21 cellular contexts compared by ENCODE assay signal in genomic region chr18:55137602-55138001, GRCh38.
DNase-seq lines count a peak whose midpoint lies in the region; ATAC-seq and TF ChIP-seq lines count a peak whose summit lies in the region.
"Had no signal": no experiment of that assay in that cellular context is flagged by ENCODE, and none has a peak within 500 bp of the region (broad histone marks: within the 10 kb centered on the region; RNA-seq: fewer than 3 reads in every experiment).

No MANE protein-coding gene starts in this region.

- H3K9me3 ChIP-seq in IMR-90 (ENCODE audit: control insufficient read depth, insufficient read depth, low read length): no peaks in the 10 kb centered on the region
- H3K9me3 ChIP-seq in RWPE2 (ENCODE audit: severe bottlenecking): no peaks in the 10 kb centered on the region
- no peaks in the 10 kb centered on the region for H3K9me3 ChIP-seq in trophoblast cell (ENCODE audit: insufficient read depth, low read depth, low read length)
- H3K9me3 ChIP-seq in sigmoid colon: no peaks in the 10 kb centered on the region
- H3K9me3 ChIP-seq: A549; BE2C; BLaER1 treated with 17β-estradiol and CSF1 and Interleukin-3, amounts not matched to agents 10 nM and 100 nM; HAP-1 had no signal

- no peak overlapping the region for H3K14ac ChIP-seq in IMR-90 (replicated peaks; ENCODE audit: low read depth, low read length)
- H3K14ac ChIP-seq in trophoblast cell (ENCODE audit: low read length): no peak overlapping the region

- H3K79me1 ChIP-seq in IMR-90 (ENCODE audit: low read depth in 1 of 2, low read length in 2 of 2): no peaks in the 10 kb centered on the region
- H3K79me1 ChIP-seq in trophoblast cell (ENCODE audit: low read length): peaks cover 9% of the 10 kb centered on the region

- no peak overlapping the region for H3K27ac ChIP-seq in IMR-90 (ENCODE audit: insufficient read depth, low read length)
- peak overlapping the region; percentile 34 for H3K27ac ChIP-seq in RWPE2 (ENCODE audit: poor library complexity, severe bottlenecking)
- H3K27ac ChIP-seq in brain microvascular endothelial cell: peak overlapping the region; percentile 17
- H3K27ac ChIP-seq in trophoblast cell (ENCODE audit: low read depth, low read length): peak overlapping the region; percentile 6
- H3K27ac ChIP-seq in sigmoid colon: no peak overlapping the region
- H3K27ac ChIP-seq: A549; BLaER1 treated with 17β-estradiol and CSF1 and Interleukin-3, amounts not matched to agents 10 nM and 100 nM had no signal

- no peak for DNase-seq in IMR-90
- no peak for DNase-seq in RWPE2 (ENCODE audit: low spot score)
- DNase-seq in brain microvascular endothelial cell: no peak
- DNase-seq in trophoblast cell: no peak
- DNase-seq in left colon: no peak
- no peak for DNase-seq in sigmoid colon
- DNase-seq: 8988T; ACHN; AML-193; BE2C; CD4-positive, alpha-beta T cell; CD8-positive, alpha-beta memory T cell; DMS 273 treated with DMSO at 0.1 percent for 48 hours; DMS79; GDM1; GOT3 had no signal

- H2BK5ac ChIP-seq in IMR-90 (ENCODE audit: low read depth, low read length, poor library complexity, severe bottlenecking) (no peak overlapping the region), trophoblast cell (ENCODE audit: low read depth, low read length, poor library complexity) (peak overlapping the region; percentile 45)

- no peak for TF ChIP-seq EP300 in sigmoid colon (IDR thresholded peaks at IDR 0.05)

- intact Hi-C loops in IMR-90 (cut with micrococcal nuclease) (no loop called here), left colon (cut with DNase I, micrococcal nuclease) (no loop called here), sigmoid colon (cut with DNase I) (no loop called here)

- peaks cover 3% of the 10 kb centered on the region; the same call in 1 of the 2 replicates for H3K4me1 ChIP-seq in IMR-90 (ENCODE audit: control insufficient read depth, insufficient read depth, low read length)
- H3K4me1 ChIP-seq in RWPE2 (ENCODE audit: insufficient read depth, poor library complexity, severe bottlenecking): no peaks in the 10 kb centered on the region
- peaks cover 5 to 7% of the 10 kb centered on the region in 2 experiments for H3K4me1 ChIP-seq in trophoblast cell (ENCODE audit: control insufficient read depth in 1 of 2, insufficient read depth in 2 of 2, low read length in 2 of 2)
- H3K4me1 ChIP-seq in sigmoid colon: no peaks in the 10 kb centered on the region
- H3K4me1 ChIP-seq: A549; BE2C; BLaER1 treated with 17β-estradiol and CSF1 and Interleukin-3, amounts not matched to agents 10 nM and 100 nM; HAP-1 had no signal

- no peak overlapping the region for H4K5ac ChIP-seq in IMR-90 (ENCODE audit: low read depth, low read length)

- TF ChIP-seq POLR2A in IMR-90 (IDR thresholded peaks at IDR 0.05; ENCODE audit: low read depth, low read length): no peak
- no peak for TF ChIP-seq POLR2A in sigmoid colon (IDR thresholded peaks at IDR 0.05)

- H3K23ac ChIP-seq in IMR-90 (ENCODE audit: low read depth, low read length): no peak overlapping the region
- no peak overlapping the region for H3K23ac ChIP-seq in trophoblast cell (ENCODE audit: low read length)

- WGBS in IMR-90 (ENCODE audit: extremely low coverage in 2 of 2, insufficient read length in 1 of 2), 2 experiments: no CpG with 5 or more reads among the region's 2 CpGs
- WGBS in trophoblast cell (ENCODE audit: extremely low coverage, insufficient coverage, insufficient read length): no CpG with 5 or more reads among the region's 2 CpGs
- WGBS in sigmoid colon, 2 donors: 74 to 91% methylated on average over 2 of the region's 2 CpGs

- TF ChIP-seq RAD21 in IMR-90 (IDR thresholded peaks at IDR 0.05; ENCODE audit: low read length): no peak

- no peak overlapping the region for H2BK20ac ChIP-seq in IMR-90 (ENCODE audit: low read depth, low read length)

- H2BK120ac ChIP-seq in IMR-90 (ENCODE audit: low read depth, low read length) (no peak overlapping the region), trophoblast cell (ENCODE audit: insufficient read depth, low read length, poor library complexity) (peak overlapping the region; percentile 11)

- H3K9me1 ChIP-seq in IMR-90 (ENCODE audit: insufficient read depth, low read length): no peaks in the 10 kb centered on the region

- H3K9ac ChIP-seq in IMR-90 (ENCODE audit: low read depth, low read length) (no peak overlapping the region), trophoblast cell (ENCODE audit: low read length) (no peak overlapping the region)
- H3K9ac ChIP-seq: BLaER1 treated with 17β-estradiol and CSF1 and Interleukin-3, amounts not matched to agents 10 nM and 100 nM had no signal

- POLR2A ChIA-PET in IMR-90 (lab: Charles Lee; ENCODE audit: unreplicated experiment): no interaction called here

- peak overlapping the region; percentile 10 for H2BK12ac ChIP-seq in trophoblast cell (ENCODE audit: low read length)

- H3K79me2 ChIP-seq in trophoblast cell (ENCODE audit: control insufficient read depth, insufficient read depth, low read length, poor library complexity): no peaks in the 10 kb centered on the region

- in situ Hi-C loops in IMR-90 (cut with MboI; ENCODE audit: low sequenced_read_pairs) (no loop called here), brain microvascular endothelial cell (cut with HindIII; ENCODE audit: low pct_ligation_motif_present, low sequenced_read_pairs) (no loop called here)

- no peak overlapping the region for H3K4me3 ChIP-seq in IMR-90 (ENCODE audit: insufficient read depth, low read depth, low read length)
- no peak overlapping the region for H3K4me3 ChIP-seq in RWPE2 (ENCODE audit: severe bottlenecking)
- H3K4me3 ChIP-seq in brain microvascular endothelial cell (ENCODE audit: low read depth, low read length): no peak overlapping the region
- no peak overlapping the region for H3K4me3 ChIP-seq in trophoblast cell (ENCODE audit: low read depth, low read length)
- H3K4me3 ChIP-seq in sigmoid colon: no peak overlapping the region
- H3K4me3 ChIP-seq: A549; BLaER1 treated with 17β-estradiol and CSF1 and Interleukin-3, amounts not matched to agents 10 nM and 100 nM; GM12878; HAP-1 had no signal

- no peak for ATAC-seq in IMR-90 (ENCODE audit: low read depth)
- ATAC-seq in RWPE2 (ENCODE audit: low read depth): no peak
- no peak for ATAC-seq in left colon
- ATAC-seq in GM18502 (IDR thresholded peaks at IDR 0.05; ENCODE audit: poor library complexity, unreplicated experiment): no peak
- ATAC-seq: A549, GM12878 had no signal

- H3K4me2 ChIP-seq in IMR-90 (ENCODE audit: low read depth, low read length): no peak overlapping the region
- H3K4me2 ChIP-seq in trophoblast cell (ENCODE audit: low read length): no peak overlapping the region
- H3K4me2 ChIP-seq: A549; BLaER1 treated with 17β-estradiol and CSF1 and Interleukin-3, amounts not matched to agents 10 nM and 100 nM had no signal

- H2AFZ ChIP-seq in IMR-90 (replicated peaks; ENCODE audit: low read length, poor library complexity): no peak overlapping the region
- no peak overlapping the region for H2AFZ ChIP-seq in trophoblast cell (ENCODE audit: insufficient read depth, low read length, poor library complexity)

- no peak overlapping the region for H2BK15ac ChIP-seq in IMR-90 (ENCODE audit: low read depth, low read length)

- H3K56ac ChIP-seq in IMR-90 (ENCODE audit: extremely low read depth, insufficient read depth, low read length): no peak overlapping the region

- dilution Hi-C loops in IMR-90 (cut with HindIII; ENCODE audit: low sequenced_read_pairs, unreplicated experiment): no loop called here

- no peaks in the 10 kb centered on the region for H3K36me3 ChIP-seq in IMR-90 (ENCODE audit: control insufficient read depth, insufficient read depth, low read length)
- H3K36me3 ChIP-seq in RWPE2 (ENCODE audit: low read depth): no peaks in the 10 kb centered on the region
- H3K36me3 ChIP-seq in brain microvascular endothelial cell (replicated peaks): no peaks in the 10 kb centered on the region
- no peaks in the 10 kb centered on the region for H3K36me3 ChIP-seq in trophoblast cell (ENCODE audit: control insufficient read depth in 1 of 2, insufficient read depth in 2 of 2, low read length in 2 of 2)
- H3K36me3 ChIP-seq in sigmoid colon: no peaks in the 10 kb centered on the region
- H3K36me3 ChIP-seq: BE2C; BLaER1 treated with 17β-estradiol and CSF1 and Interleukin-3, amounts not matched to agents 10 nM and 100 nM; HAP-1 had no signal

- H4K8ac ChIP-seq in IMR-90 (ENCODE audit: low read depth in 2 of 2, low read length in 2 of 2) (no peak overlapping the region), trophoblast cell (ENCODE audit: low read depth, low read length) (no peak overlapping the region)

- BruUV-seq in IMR-90 (replicated peaks; lab: Mats Ljungman, UMichigan): no TSS peak

- no peak overlapping the region for H4K12ac ChIP-seq in trophoblast cell (ENCODE audit: low read depth, low read length)

- no peak overlapping the region for H3K18ac ChIP-seq in IMR-90 (ENCODE audit: low read depth, low read length)
- H3K18ac ChIP-seq in trophoblast cell (ENCODE audit: low read length): no peak overlapping the region

- TF ChIP-seq CTCF in IMR-90 (conservative IDR thresholded peaks at IDR 0.05; ENCODE audit: low read depth, low read length): no peak
- TF ChIP-seq CTCF in RWPE2 (IDR thresholded peaks at IDR 0.05; ENCODE audit: poor library complexity, severe bottlenecking): no peak
- no peak for TF ChIP-seq CTCF in brain microvascular endothelial cell (IDR thresholded peaks at IDR 0.05; ENCODE audit: low read depth, low read length, missing control alignments)
- no peak for TF ChIP-seq CTCF in sigmoid colon (IDR thresholded peaks at IDR 0.05)

- no peak overlapping the region for H2AK5ac ChIP-seq in IMR-90 (ENCODE audit: low read depth, low read length)
- H2AK5ac ChIP-seq in trophoblast cell (ENCODE audit: low read length): no peak overlapping the region

- H3K4ac ChIP-seq in IMR-90 (ENCODE audit: low read depth, low read length): no peak overlapping the region
- H3K4ac ChIP-seq in trophoblast cell (ENCODE audit: low read depth, low read length): peak overlapping the region; percentile 27

- CTCF ChIA-PET in IMR-90 (lab: Yijun Ruan, JAX): no interaction called here

- H4K91ac ChIP-seq in IMR-90 (ENCODE audit: insufficient read depth, low read depth, low read length) (no peak overlapping the region), trophoblast cell (ENCODE audit: low read depth, low read length) (peak overlapping the region; percentile 62)

- H3K27me3 ChIP-seq in IMR-90 (ENCODE audit: control insufficient read depth, insufficient read depth, low read length) (peaks cover 2% of the 10 kb centered on the region; the same call in 1 of the 2 replicates), RWPE2 (ENCODE audit: insufficient read depth, poor library complexity, severe bottlenecking) (no peaks in the 10 kb centered on the region), brain microvascular endothelial cell (replicated peaks) (no peaks in the 10 kb centered on the region), trophoblast cell (ENCODE audit: insufficient read depth, low read length) (no peaks in the 10 kb centered on the region), sigmoid colon (no peaks in the 10 kb centered on the region)
- H3K27me3 ChIP-seq: BE2C; BLaER1 treated with 17β-estradiol and CSF1 and Interleukin-3, amounts not matched to agents 10 nM and 100 nM had no signal

- no peaks in the 10 kb centered on the region for H4K20me1 ChIP-seq in IMR-90 (ENCODE audit: insufficient read depth, low read length)
- H4K20me1 ChIP-seq: BLaER1 treated with 17β-estradiol and CSF1 and Interleukin-3, amounts not matched to agents 10 nM and 100 nM had no signal

- no peak overlapping the region for H2AK9ac ChIP-seq in IMR-90 (replicated peaks; ENCODE audit: low read depth, low read length, poor library complexity)

Comparison
In these comparisons a context has a peak if more than half of its experiments do, and no peak if none do; other contexts are left out.
1. H3K27ac ChIP-seq: peak in RWPE2 (single experiment), brain microvascular endothelial cell (single experiment) and trophoblast cell (single experiment); none in IMR-90 (single experiment) and sigmoid colon (0 of 4).